In genomic region chrX:133792198-133792953, GRCh38 we compare ENCODE assay signal across 8 cellular contexts.
DNase-seq lines count a peak whose midpoint lies in the region; ATAC-seq, FAIRE-seq and TF ChIP-seq lines count a peak whose summit lies in the region.

No MANE protein-coding gene starts in this region.

- intact Hi-C loops in thyroid gland (cut with DNase I), result no loop called here

- H3K36me3 ChIP-seq in thyroid gland, result no peaks in the 10 kb centered on the region

- no peaks in the 10 kb centered on the region for H3K4me1 ChIP-seq in thyroid gland

- 0 to 2% methylated on average over 7 of the region's 7 CpGs for WGBS in thyroid gland, 2 donors

- no peaks in the 10 kb centered on the region for H3K9me3 ChIP-seq in thyroid gland

- TF ChIP-seq CTCF in omental fat pad (IDR thresholded peaks at IDR 0.05) (peak in 1 of 3 donors; percentile 79), thyroid gland (IDR thresholded peaks at IDR 0.05) (peak; percentile 35 to 90 (median 80))

- peak; percentile 59 for DNase-seq in COLO829 (ENCODE audit: low spot score)
- DNase-seq in Jurkat, Clone E6-1 (ENCODE audit: low read depth, low spot score), result peak; percentile 58
- DNase-seq in RKO (ENCODE audit: low spot score), result peak; percentile 85
- peak; percentile 32 for DNase-seq in activated T-helper 9 cell treated with anti-CD3 and anti-CD28 coated beads, Interleukin-2, amount 50 U/mL, for 16 hours (ENCODE audit: low read depth)
- DNase-seq in frontal cortex (ENCODE audit: low spot score in 2 of 2), result peak; percentile 13 to 46
- peak; percentile 37 for DNase-seq in omental fat pad (ENCODE audit: low spot score)
- DNase-seq in thyroid gland, result peak; percentile 45 to 46

- ATAC-seq in GM19468 (IDR thresholded peaks at IDR 0.05; ENCODE audit: extremely low read depth, unreplicated experiment) (peak; percentile 71), omental fat pad (ENCODE audit: low FRiP score) (peak; percentile 76)

- no peak overlapping the region for H3K4me3 ChIP-seq in Jurkat, Clone E6-1 (ENCODE audit: low read length)
- no peak overlapping the region for H3K4me3 ChIP-seq in thyroid gland (replicated peaks in 1 of 3)

- no peak overlapping the region for H3K27ac ChIP-seq in thyroid gland

- no peak for TF ChIP-seq POLR2A in thyroid gland (IDR thresholded peaks at IDR 0.05)

- no peak for FAIRE-seq in frontal cortex (lab: Jason Lieb, UNC)

- H3K27me3 ChIP-seq in thyroid gland, result no peaks in the 10 kb centered on the region

Comparison
In these comparisons a context has a peak if more than half of its experiments do, and no peak if none do; other contexts are left out.
1. DNase-seq: peak in every context shown above with its lines; median percentile 85 in RKO; 59 in COLO829; 58 in Jurkat, Clone E6-1; 46 in thyroid gland; 37 in omental fat pad; 32 in activated T-helper 9 cell treated with anti-CD3 and anti-CD28 coated beads, Interleukin-2, amount 50 U/mL, for 16 hours; 30 in frontal cortex.